1 cellular context compared by ENCODE assay signal in the genomic region with DNA sequence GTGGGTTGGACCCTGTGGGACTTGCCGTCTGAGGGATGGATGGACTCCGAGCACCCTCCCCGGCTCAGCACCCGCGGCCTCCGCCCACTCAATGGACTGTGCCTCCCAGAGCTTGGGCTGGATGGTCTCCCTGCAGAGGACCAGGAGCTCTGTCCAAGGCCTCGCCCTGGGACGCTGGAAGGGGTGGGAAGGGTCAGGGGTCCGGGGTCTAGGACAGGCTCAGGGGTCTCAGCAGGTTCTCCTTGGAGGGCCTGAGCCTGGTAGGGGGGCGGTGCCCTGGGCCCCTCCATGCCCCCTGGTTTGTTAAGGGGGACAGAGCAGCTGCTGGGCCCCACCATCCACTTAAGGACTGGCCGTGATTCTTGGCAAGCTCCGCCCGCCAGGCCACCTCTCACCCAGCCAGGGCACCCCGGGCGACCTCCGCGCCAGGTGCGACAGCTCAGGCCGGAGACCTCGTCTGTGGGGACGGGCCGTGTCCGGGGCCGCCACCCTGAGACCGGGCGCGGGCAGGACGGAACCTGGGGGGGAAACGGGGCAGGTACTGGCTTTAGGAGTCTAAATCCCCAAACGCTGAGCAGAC.
TF ChIP-seq lines count a peak whose summit lies in the region.

No MANE protein-coding gene starts in this region.

TF ChIP-seq in K562, 482 proteins besides CTCF, POLR2A, EP300 and RAD21 (continued from another document and continues in another):
- TF ChIP-seq, protein P1, sequence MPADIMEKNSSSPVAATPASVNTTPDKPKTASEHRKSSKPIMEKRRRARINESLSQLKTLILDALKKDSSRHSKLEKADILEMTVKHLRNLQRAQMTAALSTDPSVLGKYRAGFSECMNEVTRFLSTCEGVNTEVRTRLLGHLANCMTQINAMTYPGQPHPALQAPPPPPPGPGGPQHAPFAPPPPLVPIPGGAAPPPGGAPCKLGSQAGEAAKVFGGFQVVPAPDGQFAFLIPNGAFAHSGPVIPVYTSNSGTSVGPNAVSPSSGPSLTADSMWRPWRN (IDR thresholded peaks at IDR 0.05; ENCODE audit: low read depth): no peak
- TF ChIP-seq SUPT5H (IDR thresholded peaks at IDR 0.05): 0 out of 2 replicates have a peak, but pooled peaks have one; percentile 41
- no peak for TF ChIP-seq POLR2AphosphoS2 (IDR thresholded peaks at IDR 0.05; ENCODE audit: low read length)
- no peak for TF ChIP-seq CAMTA2 (CRISPR knock-in tag; conservative IDR thresholded peaks at IDR 0.05)
- TF ChIP-seq SPI1 (IDR thresholded peaks at IDR 0.05; ENCODE audit: borderline replicate concordance, low read depth, low read length): no peak
- TF ChIP-seq, protein P2, sequence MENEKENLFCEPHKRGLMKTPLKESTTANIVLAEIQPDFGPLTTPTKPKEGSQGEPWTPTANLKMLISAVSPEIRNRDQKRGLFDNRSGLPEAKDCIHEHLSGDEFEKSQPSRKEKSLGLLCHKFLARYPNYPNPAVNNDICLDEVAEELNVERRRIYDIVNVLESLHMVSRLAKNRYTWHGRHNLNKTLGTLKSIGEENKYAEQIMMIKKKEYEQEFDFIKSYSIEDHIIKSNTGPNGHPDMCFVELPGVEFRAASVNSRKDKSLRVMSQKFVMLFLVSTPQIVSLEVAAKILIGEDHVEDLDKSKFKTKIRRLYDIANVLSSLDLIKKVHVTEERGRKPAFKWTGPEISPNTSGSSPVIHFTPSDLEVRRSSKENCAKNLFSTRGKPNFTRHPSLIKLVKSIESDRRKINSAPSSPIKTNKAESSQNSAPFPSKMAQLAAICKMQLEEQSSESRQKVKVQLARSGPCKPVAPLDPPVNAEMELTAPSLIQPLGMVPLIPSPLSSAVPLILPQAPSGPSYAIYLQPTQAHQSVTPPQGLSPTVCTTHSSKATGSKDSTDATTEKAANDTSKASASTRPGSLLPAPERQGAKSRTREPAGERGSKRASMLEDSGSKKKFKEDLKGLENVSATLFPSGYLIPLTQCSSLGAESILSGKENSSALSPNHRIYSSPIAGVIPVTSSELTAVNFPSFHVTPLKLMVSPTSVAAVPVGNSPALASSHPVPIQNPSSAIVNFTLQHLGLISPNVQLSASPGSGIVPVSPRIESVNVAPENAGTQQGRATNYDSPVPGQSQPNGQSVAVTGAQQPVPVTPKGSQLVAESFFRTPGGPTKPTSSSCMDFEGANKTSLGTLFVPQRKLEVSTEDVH (IDR thresholded peaks at IDR 0.05; ENCODE audit: low read depth, partially characterized antibody): no peak
- TF ChIP-seq, protein P3, sequence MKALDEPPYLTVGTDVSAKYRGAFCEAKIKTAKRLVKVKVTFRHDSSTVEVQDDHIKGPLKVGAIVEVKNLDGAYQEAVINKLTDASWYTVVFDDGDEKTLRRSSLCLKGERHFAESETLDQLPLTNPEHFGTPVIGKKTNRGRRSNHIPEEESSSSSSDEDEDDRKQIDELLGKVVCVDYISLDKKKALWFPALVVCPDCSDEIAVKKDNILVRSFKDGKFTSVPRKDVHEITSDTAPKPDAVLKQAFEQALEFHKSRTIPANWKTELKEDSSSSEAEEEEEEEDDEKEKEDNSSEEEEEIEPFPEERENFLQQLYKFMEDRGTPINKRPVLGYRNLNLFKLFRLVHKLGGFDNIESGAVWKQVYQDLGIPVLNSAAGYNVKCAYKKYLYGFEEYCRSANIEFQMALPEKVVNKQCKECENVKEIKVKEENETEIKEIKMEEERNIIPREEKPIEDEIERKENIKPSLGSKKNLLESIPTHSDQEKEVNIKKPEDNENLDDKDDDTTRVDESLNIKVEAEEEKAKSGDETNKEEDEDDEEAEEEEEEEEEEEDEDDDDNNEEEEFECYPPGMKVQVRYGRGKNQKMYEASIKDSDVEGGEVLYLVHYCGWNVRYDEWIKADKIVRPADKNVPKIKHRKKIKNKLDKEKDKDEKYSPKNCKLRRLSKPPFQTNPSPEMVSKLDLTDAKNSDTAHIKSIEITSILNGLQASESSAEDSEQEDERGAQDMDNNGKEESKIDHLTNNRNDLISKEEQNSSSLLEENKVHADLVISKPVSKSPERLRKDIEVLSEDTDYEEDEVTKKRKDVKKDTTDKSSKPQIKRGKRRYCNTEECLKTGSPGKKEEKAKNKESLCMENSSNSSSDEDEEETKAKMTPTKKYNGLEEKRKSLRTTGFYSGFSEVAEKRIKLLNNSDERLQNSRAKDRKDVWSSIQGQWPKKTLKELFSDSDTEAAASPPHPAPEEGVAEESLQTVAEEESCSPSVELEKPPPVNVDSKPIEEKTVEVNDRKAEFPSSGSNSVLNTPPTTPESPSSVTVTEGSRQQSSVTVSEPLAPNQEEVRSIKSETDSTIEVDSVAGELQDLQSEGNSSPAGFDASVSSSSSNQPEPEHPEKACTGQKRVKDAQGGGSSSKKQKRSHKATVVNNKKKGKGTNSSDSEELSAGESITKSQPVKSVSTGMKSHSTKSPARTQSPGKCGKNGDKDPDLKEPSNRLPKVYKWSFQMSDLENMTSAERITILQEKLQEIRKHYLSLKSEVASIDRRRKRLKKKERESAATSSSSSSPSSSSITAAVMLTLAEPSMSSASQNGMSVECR (CRISPR knock-in tag; IDR thresholded peaks at IDR 0.05): peak; percentile 39; the same call in 1 of the 2 replicates
- TF ChIP-seq RBM22 (IDR thresholded peaks at IDR 0.05; ENCODE audit: low read depth, low read length, poor library complexity, severe bottlenecking): peak; percentile 87
- TF ChIP-seq, protein P4, sequence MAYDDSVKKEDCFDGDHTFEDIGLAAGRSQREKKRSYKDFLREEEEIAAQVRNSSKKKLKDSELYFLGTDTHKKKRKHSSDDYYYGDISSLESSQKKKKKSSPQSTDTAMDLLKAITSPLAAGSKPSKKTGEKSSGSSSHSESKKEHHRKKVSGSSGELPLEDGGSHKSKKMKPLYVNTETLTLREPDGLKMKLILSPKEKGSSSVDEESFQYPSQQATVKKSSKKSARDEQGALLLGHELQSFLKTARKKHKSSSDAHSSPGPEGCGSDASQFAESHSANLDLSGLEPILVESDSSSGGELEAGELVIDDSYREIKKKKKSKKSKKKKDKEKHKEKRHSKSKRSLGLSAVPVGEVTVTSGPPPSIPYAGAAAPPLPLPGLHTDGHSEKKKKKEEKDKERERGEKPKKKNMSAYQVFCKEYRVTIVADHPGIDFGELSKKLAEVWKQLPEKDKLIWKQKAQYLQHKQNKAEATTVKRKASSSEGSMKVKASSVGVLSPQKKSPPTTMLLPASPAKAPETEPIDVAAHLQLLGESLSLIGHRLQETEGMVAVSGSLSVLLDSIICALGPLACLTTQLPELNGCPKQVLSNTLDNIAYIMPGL (CRISPR knock-in tag; IDR thresholded peaks at IDR 0.05): no peak
- no peak for TF ChIP-seq NRF1 (conservative IDR thresholded peaks at IDR 0.05 in 1 of 2, IDR thresholded peaks at IDR 0.05 in 1 of 2)
- no peak for TF ChIP-seq NR1H2 (CRISPR knock-in tag; IDR thresholded peaks at IDR 0.05)
- no peak for TF ChIP-seq ZNF184 (CRISPR knock-in tag; IDR thresholded peaks at IDR 0.05)
- no peak for TF ChIP-seq GABPA (tag; conservative IDR thresholded peaks at IDR 0.05; ENCODE audit: low read depth)
- peak; percentile 49 for TF ChIP-seq PCBP1 (IDR thresholded peaks at IDR 0.05; ENCODE audit: low read depth, low read length, poor library complexity, severe bottlenecking)
- no peak for TF ChIP-seq NR2C2 (CRISPR knock-in tag; IDR thresholded peaks at IDR 0.05)
- TF ChIP-seq NR2C2 (tag; IDR thresholded peaks at IDR 0.05): no peak
- TF ChIP-seq PHF20 (IDR thresholded peaks at IDR 0.05; ENCODE audit: partially characterized antibody): no peak
- no peak; the same call in 1 of the 2 replicates for TF ChIP-seq ATF7 (IDR thresholded peaks at IDR 0.05)
- TF ChIP-seq, protein P5, sequence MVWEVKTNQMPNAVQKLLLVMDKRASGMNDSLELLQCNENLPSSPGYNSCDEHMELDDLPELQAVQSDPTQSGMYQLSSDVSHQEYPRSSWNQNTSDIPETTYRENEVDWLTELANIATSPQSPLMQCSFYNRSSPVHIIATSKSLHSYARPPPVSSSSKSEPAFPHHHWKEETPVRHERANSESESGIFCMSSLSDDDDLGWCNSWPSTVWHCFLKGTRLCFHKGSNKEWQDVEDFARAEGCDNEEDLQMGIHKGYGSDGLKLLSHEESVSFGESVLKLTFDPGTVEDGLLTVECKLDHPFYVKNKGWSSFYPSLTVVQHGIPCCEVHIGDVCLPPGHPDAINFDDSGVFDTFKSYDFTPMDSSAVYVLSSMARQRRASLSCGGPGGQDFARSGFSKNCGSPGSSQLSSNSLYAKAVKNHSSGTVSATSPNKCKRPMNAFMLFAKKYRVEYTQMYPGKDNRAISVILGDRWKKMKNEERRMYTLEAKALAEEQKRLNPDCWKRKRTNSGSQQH (CRISPR knock-in tag; IDR thresholded peaks at IDR 0.05): no peak
- TF ChIP-seq, protein P6, sequence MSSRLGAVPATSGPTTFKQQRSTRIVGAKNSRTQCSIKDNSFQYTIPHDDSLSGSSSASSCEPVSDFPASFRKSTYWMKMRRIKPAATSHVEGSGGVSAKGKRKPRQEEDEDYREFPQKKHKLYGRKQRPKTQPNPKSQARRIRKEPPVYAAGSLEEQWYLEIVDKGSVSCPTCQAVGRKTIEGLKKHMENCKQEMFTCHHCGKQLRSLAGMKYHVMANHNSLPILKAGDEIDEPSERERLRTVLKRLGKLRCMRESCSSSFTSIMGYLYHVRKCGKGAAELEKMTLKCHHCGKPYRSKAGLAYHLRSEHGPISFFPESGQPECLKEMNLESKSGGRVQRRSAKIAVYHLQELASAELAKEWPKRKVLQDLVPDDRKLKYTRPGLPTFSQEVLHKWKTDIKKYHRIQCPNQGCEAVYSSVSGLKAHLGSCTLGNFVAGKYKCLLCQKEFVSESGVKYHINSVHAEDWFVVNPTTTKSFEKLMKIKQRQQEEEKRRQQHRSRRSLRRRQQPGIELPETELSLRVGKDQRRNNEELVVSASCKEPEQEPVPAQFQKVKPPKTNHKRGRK (tag; IDR thresholded peaks at IDR 0.05): no peak
- TF ChIP-seq, protein P7, sequence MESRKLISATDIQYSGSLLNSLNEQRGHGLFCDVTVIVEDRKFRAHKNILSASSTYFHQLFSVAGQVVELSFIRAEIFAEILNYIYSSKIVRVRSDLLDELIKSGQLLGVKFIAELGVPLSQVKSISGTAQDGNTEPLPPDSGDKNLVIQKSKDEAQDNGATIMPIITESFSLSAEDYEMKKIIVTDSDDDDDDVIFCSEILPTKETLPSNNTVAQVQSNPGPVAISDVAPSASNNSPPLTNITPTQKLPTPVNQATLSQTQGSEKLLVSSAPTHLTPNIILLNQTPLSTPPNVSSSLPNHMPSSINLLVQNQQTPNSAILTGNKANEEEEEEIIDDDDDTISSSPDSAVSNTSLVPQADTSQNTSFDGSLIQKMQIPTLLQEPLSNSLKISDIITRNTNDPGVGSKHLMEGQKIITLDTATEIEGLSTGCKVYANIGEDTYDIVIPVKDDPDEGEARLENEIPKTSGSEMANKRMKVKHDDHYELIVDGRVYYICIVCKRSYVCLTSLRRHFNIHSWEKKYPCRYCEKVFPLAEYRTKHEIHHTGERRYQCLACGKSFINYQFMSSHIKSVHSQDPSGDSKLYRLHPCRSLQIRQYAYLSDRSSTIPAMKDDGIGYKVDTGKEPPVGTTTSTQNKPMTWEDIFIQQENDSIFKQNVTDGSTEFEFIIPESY (CRISPR knock-in tag; IDR thresholded peaks at IDR 0.05): no peak
- no peak for TF ChIP-seq MYC (IDR thresholded peaks at IDR 0.05; ENCODE audit: low read depth, low read length)
- 0 out of 2 replicates have a peak, but pooled peaks have one; percentile 14 for TF ChIP-seq MYC (CRISPR knock-in tag; IDR thresholded peaks at IDR 0.05; ENCODE audit: borderline replicate concordance, low read depth)
- TF ChIP-seq MTA3 (IDR thresholded peaks at IDR 0.05; ENCODE audit: borderline replicate concordance): no peak
- no peak for TF ChIP-seq SETDB1 (IDR thresholded peaks at IDR 0.05; ENCODE audit: low read length)
- TF ChIP-seq SIRT6 (IDR thresholded peaks at IDR 0.05; ENCODE audit: low read depth, low read length): no peak
- TF ChIP-seq, protein P8, sequence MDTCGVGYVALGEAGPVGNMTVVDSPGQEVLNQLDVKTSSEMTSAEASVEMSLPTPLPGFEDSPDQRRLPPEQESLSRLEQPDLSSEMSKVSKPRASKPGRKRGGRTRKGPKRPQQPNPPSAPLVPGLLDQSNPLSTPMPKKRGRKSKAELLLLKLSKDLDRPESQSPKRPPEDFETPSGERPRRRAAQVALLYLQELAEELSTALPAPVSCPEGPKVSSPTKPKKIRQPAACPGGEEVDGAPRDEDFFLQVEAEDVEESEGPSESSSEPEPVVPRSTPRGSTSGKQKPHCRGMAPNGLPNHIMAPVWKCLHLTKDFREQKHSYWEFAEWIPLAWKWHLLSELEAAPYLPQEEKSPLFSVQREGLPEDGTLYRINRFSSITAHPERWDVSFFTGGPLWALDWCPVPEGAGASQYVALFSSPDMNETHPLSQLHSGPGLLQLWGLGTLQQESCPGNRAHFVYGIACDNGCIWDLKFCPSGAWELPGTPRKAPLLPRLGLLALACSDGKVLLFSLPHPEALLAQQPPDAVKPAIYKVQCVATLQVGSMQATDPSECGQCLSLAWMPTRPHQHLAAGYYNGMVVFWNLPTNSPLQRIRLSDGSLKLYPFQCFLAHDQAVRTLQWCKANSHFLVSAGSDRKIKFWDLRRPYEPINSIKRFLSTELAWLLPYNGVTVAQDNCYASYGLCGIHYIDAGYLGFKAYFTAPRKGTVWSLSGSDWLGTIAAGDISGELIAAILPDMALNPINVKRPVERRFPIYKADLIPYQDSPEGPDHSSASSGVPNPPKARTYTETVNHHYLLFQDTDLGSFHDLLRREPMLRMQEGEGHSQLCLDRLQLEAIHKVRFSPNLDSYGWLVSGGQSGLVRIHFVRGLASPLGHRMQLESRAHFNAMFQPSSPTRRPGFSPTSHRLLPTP (IDR thresholded peaks at IDR 0.05; ENCODE audit: borderline replicate concordance, extremely low read depth, insufficient read length): no peak
- no peak for TF ChIP-seq MCM7 (IDR thresholded peaks at IDR 0.05)
- TF ChIP-seq, protein P9, sequence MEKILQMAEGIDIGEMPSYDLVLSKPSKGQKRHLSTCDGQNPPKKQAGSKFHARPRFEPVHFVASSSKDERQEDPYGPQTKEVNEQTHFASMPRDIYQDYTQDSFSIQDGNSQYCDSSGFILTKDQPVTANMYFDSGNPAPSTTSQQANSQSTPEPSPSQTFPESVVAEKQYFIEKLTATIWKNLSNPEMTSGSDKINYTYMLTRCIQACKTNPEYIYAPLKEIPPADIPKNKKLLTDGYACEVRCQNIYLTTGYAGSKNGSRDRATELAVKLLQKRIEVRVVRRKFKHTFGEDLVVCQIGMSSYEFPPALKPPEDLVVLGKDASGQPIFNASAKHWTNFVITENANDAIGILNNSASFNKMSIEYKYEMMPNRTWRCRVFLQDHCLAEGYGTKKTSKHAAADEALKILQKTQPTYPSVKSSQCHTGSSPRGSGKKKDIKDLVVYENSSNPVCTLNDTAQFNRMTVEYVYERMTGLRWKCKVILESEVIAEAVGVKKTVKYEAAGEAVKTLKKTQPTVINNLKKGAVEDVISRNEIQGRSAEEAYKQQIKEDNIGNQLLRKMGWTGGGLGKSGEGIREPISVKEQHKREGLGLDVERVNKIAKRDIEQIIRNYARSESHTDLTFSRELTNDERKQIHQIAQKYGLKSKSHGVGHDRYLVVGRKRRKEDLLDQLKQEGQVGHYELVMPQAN (IDR thresholded peaks at IDR 0.05; ENCODE audit: borderline replicate concordance): 0 out of 2 replicates have a peak, but pooled peaks have one; percentile 34
- TF ChIP-seq CREB1 (IDR thresholded peaks at IDR 0.05): no peak
- TF ChIP-seq CREB1 (CRISPR knock-in tag; IDR thresholded peaks at IDR 0.05): peak; percentile 7; the same call in 1 of the 2 replicates
